Comparison of ENCODE assay signal across 8 cellular contexts in genomic region chr2:160491922-160492371, GRCh38. TPM values are rescaled to one million over a fixed set of nuclear protein-coding genes. Genes with fewer than 3 reads are reported as not detected.
DNase-seq lines count a peak whose midpoint lies in the region; ATAC-seq, FAIRE-seq and TF ChIP-seq lines count a peak whose summit lies in the region.

No MANE protein-coding gene starts in this region.

- no peaks in the 10 kb centered on the region for H3K9me3 ChIP-seq in mammary epithelial cell (replicated peaks; ENCODE audit: insufficient read depth, low read length)
- no peaks in the 10 kb centered on the region for H3K9me3 ChIP-seq in lung (ENCODE audit: control insufficient read depth in 2 of 2, insufficient read depth in 1 of 2, low read length in 1 of 2)
- H3K9me3 ChIP-seq in upper lobe of right lung = no peaks in the 10 kb centered on the region

- H3K27me3 Mint-ChIP-seq in IgD-negative memory B cell = peaks cover 28% of the 10 kb centered on the region

- no peaks in the 10 kb centered on the region for H3K36me3 Mint-ChIP-seq in IgD-negative memory B cell

- H3K27me3 ChIP-seq in mammary epithelial cell (ENCODE audit: insufficient read depth, low read length) = no peaks in the 10 kb centered on the region
- H3K27me3 ChIP-seq in lung (ENCODE audit: control insufficient read depth, insufficient read depth) = no peaks in the 10 kb centered on the region
- no peaks in the 10 kb centered on the region for H3K27me3 ChIP-seq in upper lobe of right lung

- H3K9me3 Mint-ChIP-seq in IgD-negative memory B cell = no peaks in the 10 kb centered on the region

- no TSS peak for BruUV-seq in mammary epithelial cell (replicated peaks; lab: Mats Ljungman, UMichigan)

- intact Hi-C loops in mammary epithelial cell (cut with micrococcal nuclease) (loop anchor here (2.0 to 10.0 kb wide), 8 partner anchors 63 to 479 kb away; no protein-coding TSS in a partner anchor), upper lobe of right lung (cut with DNase I) (no loop called here)

- H2AFZ ChIP-seq in mammary epithelial cell (ENCODE audit: low read depth, low read length) = peak overlapping the region; percentile 81

- H4K20me1 ChIP-seq in mammary epithelial cell (ENCODE audit: insufficient read depth, low read length) = no peaks in the 10 kb centered on the region

- TF ChIP-seq CTCF in mammary epithelial cell (conservative IDR thresholded peaks at IDR 0.05 in 1 of 2, IDR thresholded peaks at IDR 0.05 in 1 of 2; ENCODE audit: extremely low read depth in 1 of 2, insufficient read depth in 1 of 2, low read depth in 1 of 2, low read length in 2 of 2) (no peak), lung (IDR thresholded peaks at IDR 0.05; ENCODE audit: control extremely low read depth, extremely low read depth) (no peak), upper lobe of right lung (IDR thresholded peaks at IDR 0.05) (no peak)

- peaks cover 11% of the 10 kb centered on the region for H3K4me1 ChIP-seq in mammary epithelial cell (ENCODE audit: insufficient read depth, low read length)
- peaks cover 2 to 8% of the 10 kb centered on the region in 2 donors for H3K4me1 ChIP-seq in lung (ENCODE audit: control insufficient read depth in 2 of 2, insufficient read depth in 2 of 2, low read length in 2 of 2)
- H3K4me1 ChIP-seq in upper lobe of right lung = peaks cover 17% of the 10 kb centered on the region

- H3K79me2 ChIP-seq in mammary epithelial cell (ENCODE audit: insufficient read depth, low read length) = peaks cover 61% of the 10 kb centered on the region

- ATAC-seq in lung (ENCODE audit: insufficient read depth, low FRiP score) = no peak
- ATAC-seq in upper lobe of right lung = no peak

- H3K27ac ChIP-seq in mammary epithelial cell (ENCODE audit: insufficient read depth, low read depth, low read length) (peak overlapping the region; percentile 84), lung (ENCODE audit: low read depth in 1 of 2, low read length in 1 of 2) (peak overlapping the region; percentile 96 to 99), upper lobe of right lung (peak overlapping the region; percentile 96)

- no peak for TF ChIP-seq POLR2A in GM12891 (IDR thresholded peaks at IDR 0.05; ENCODE audit: low read depth, low read length)

- CTCF ChIA-PET in mammary epithelial cell (lab: Charles Lee; ENCODE audit: low non-redundant PET) = interaction anchor here (0.7 kb wide), 1 partner anchor 137 kb away, joined by 5 read pairs; no protein-coding TSS in a partner anchor

- in situ Hi-C loops in mammary epithelial cell (cut with MboI; ENCODE audit: low sequenced_read_pairs in 2 of 2) = no loop called here

- peak overlapping the region; percentile 81 to 94 (median 86) for H3K4me3 Mint-ChIP-seq in IgD-negative memory B cell

- FAIRE-seq in GM12891 (lab: Jason Lieb, UNC) = no peak

- peaks cover 2 to 6% (median 5%) of the 10 kb centered on the region in 3 donors for H3K4me1 Mint-ChIP-seq in IgD-negative memory B cell

- dilution Hi-C loops in mammary epithelial cell (cut with HindIII; ENCODE audit: low sequenced_read_pairs) = no loop called here

- DNase-seq in AG08395 (ENCODE audit: low spot score) (peak; percentile 50), mammary epithelial cell (peak; percentile 62), lung (ENCODE audit: low spot score) (no peak), upper lobe of right lung (no peak), GM12891 (ENCODE audit: insufficient read length, low spot score) (no peak), NCI-H526 treated with DMSO at 0.1 percent for 48 hours (lab: John Stamatoyannopoulos, UW) (no peak), HuH-7.5 (ENCODE audit: low spot score) (no peak)

- WGBS in mammary epithelial cell (ENCODE audit: low coverage, missing lambda C conversion rate) = 2% methylated on average over 10 of the region's 10 CpGs
- 19 to 52% methylated on average over 10 of the region's 10 CpGs for WGBS in lung, 2 donors

- peak overlapping the region; percentile 94 for H3K4me2 ChIP-seq in mammary epithelial cell (ENCODE audit: insufficient read depth, low read depth, low read length)

- H3K4me3 ChIP-seq in mammary epithelial cell (replicated peaks in 1 of 3; ENCODE audit: insufficient read depth in 1 of 3, low read depth in 2 of 3, low read length in 3 of 3) (peak overlapping the region; percentile 72 to 95 (median 72)), lung (peak overlapping the region; percentile 85), upper lobe of right lung (peak overlapping the region; percentile 82)

- peak overlapping the region; percentile 88 for H3K9ac ChIP-seq in mammary epithelial cell (ENCODE audit: insufficient read depth, low read length)

- H3K27ac Mint-ChIP-seq in IgD-negative memory B cell = peak overlapping the region in 1 of 3 donors; percentile 20

- H3K36me3 ChIP-seq in mammary epithelial cell (ENCODE audit: insufficient read depth, low read length) = no peaks in the 10 kb centered on the region
- H3K36me3 ChIP-seq in lung (ENCODE audit: control insufficient read depth in 2 of 2, insufficient read depth in 2 of 2, low read length in 2 of 2) = no peaks in the 10 kb centered on the region
- no peaks in the 10 kb centered on the region for H3K36me3 ChIP-seq in upper lobe of right lung

TF ChIP-seq in GM12891, 5 proteins besides CTCF, POLR2A, EP300 and RAD21:
- no peak for TF ChIP-seq PAX5 (IDR thresholded peaks at IDR 0.05; ENCODE audit: insufficient read depth, low read length, severe bottlenecking)
- no peak for TF ChIP-seq POLR2AphosphoS5 (IDR thresholded peaks at IDR 0.05; ENCODE audit: low read depth, low read length)
- TF ChIP-seq SPI1 (IDR thresholded peaks at IDR 0.05; ENCODE audit: low read depth, low read length) = no peak
- no peak for TF ChIP-seq TAF1 (IDR thresholded peaks at IDR 0.05; ENCODE audit: low read depth, low read length)
- TF ChIP-seq POU2F2 (IDR thresholded peaks at IDR 0.05; ENCODE audit: low read depth, low read length) = no peak

RNA-seq across cellular contexts. Expression of gene RBMS1, which starts 1.7 kb away (rescaled TPM):
- 19.2 TPM for polyA plus RNA-seq in IgD-negative memory B cell
- total RNA-seq in mammary epithelial cell = 10 to 100 TPM; 54.8 to 61.3 TPM
- 60.1 TPM for polyA plus RNA-seq in mammary epithelial cell
- polyA minus RNA-seq in mammary epithelial cell = 22.9 TPM
- total RNA-seq in lung = 100 to 1,000 TPM in 1 of 2 donors, 10 to 100 TPM in 1; 93.4 to 215 TPM
- 10 to 100 TPM; 49.5 to 59.2 TPM for polyA plus RNA-seq in lung
- total RNA-seq in upper lobe of right lung = 102 TPM
- 0.14 TPM for polyA plus RNA-seq in GM12891 (2012; ENCODE audit: low read depth, missing spikeins)

Comparison
In these comparisons a context has a peak if more than half of its experiments do, and no peak if none do; other contexts are left out.
1. DNase-seq: peak in AG08395 (single experiment) and mammary epithelial cell (single experiment); none in lung (single experiment), upper lobe of right lung (single experiment), GM12891 (single experiment), NCI-H526 treated with DMSO at 0.1 percent for 48 hours (single experiment) and HuH-7.5 (single experiment).
2. Peak in every context shown above with its lines, with median percentiles within 50 percentile points of each other: H3K27ac ChIP-seq and H3K4me3 ChIP-seq.